Comparison of ENCODE assay signal across 8 cellular contexts in genomic region chr16:80804451-80805383, GRCh38. TPM values are rescaled to one million over a fixed set of nuclear protein-coding genes. Genes with fewer than 3 reads are reported as not detected.
DNase-seq lines count a peak whose midpoint lies in the region; ATAC-seq and TF ChIP-seq lines count a peak whose summit lies in the region.

Gene CDYL2, minus strand, starts transcription at chr16:80804598. Its CDS starts 425 bp downstream, at chr16:80804173.

- peak within 1 kb of the TSS; percentile 79 for H3K27ac Mint-ChIP-seq in activated naive CD8-positive, alpha-beta T cell treated with anti-CD3 and anti-CD28 coated beads for 36 hours

- intact Hi-C loops in left ventricle myocardium superior (cut with micrococcal nuclease), result no loop called here

- H3K9me3 Mint-ChIP-seq in activated naive CD8-positive, alpha-beta T cell treated with anti-CD3 and anti-CD28 coated beads for 36 hours, result peaks cover 2% of the 10 kb centered on the region

- H3K27me3 Mint-ChIP-seq in activated naive CD8-positive, alpha-beta T cell treated with anti-CD3 and anti-CD28 coated beads for 36 hours, result peaks cover 14% of the 10 kb centered on the region

- in situ Hi-C loops in GM13977 (cut with MboI; ENCODE audit: low pct_unique_long_range_greater_than_20kb, low sequenced_read_pairs, unreplicated experiment), result no loop called here

- H3K4me1 Mint-ChIP-seq in activated naive CD8-positive, alpha-beta T cell treated with anti-CD3 and anti-CD28 coated beads for 36 hours, result peaks cover 22% of the 10 kb centered on the region

- TF ChIP-seq CTCF in GM13977 (IDR thresholded peaks at IDR 0.05; ENCODE audit: extremely low read depth, insufficient read depth, missing control alignments) (peak; percentile 37), retinal pigment epithelial cell (conservative IDR thresholded peaks at IDR 0.05; ENCODE audit: low read depth, low read length) (no peak)

- H3K36me3 Mint-ChIP-seq in activated naive CD8-positive, alpha-beta T cell treated with anti-CD3 and anti-CD28 coated beads for 36 hours, result no peaks in the 10 kb centered on the region

- peak; percentile 71 for ATAC-seq in HG02623 (IDR thresholded peaks at IDR 0.05; ENCODE audit: unreplicated experiment)
- ATAC-seq in left ventricle myocardium superior, result peak; percentile 89

- peak within 1 kb of the TSS; percentile 90 for H3K4me3 Mint-ChIP-seq in activated naive CD8-positive, alpha-beta T cell treated with anti-CD3 and anti-CD28 coated beads for 36 hours

- peak within 1 kb of the TSS; percentile 68 for H3K4me3 ChIP-seq in retinal pigment epithelial cell (ENCODE audit: low read length)

- DNase-seq in GM13977 (ENCODE audit: low spot score), result peak; percentile 92
- peak; percentile 8 for DNase-seq in RPMI7951 (ENCODE audit: low read depth)
- DNase-seq in activated naive CD8-positive, alpha-beta T cell treated with anti-CD3 and anti-CD28 coated beads for 36 hours, result peak; percentile 64
- DNase-seq in left ventricle myocardium superior, result peak; percentile 71
- no peak for DNase-seq in retinal pigment epithelial cell (ENCODE audit: low read depth)
- no peak for DNase-seq in NAMALWA (ENCODE audit: low spot score)
- no peak for DNase-seq in SHP77 treated with DMSO at 0.1 percent for 48 hours (lab: John Stamatoyannopoulos, UW)

RNA-seq across cellular contexts. Expression of gene CDYL2, which starts in this region (rescaled TPM):
- under 0.01 and 1.6 TPM in 2 replicates for total RNA-seq in RPMI7951 (2014; rRNA removed; shearing (Covaris generic))
- total RNA-seq in activated naive CD8-positive, alpha-beta T cell treated with anti-CD3 and anti-CD28 coated beads for 36 hours, result 1 to 10 TPM; 7.4 to 9.7 TPM
- total RNA-seq in left ventricle myocardium superior, result 2.9 TPM

Comparison
In these comparisons a context has a peak if more than half of its experiments do, and no peak if none do; other contexts are left out.
1. DNase-seq: peak in GM13977 (single experiment), RPMI7951 (single experiment), activated naive CD8-positive, alpha-beta T cell treated with anti-CD3 and anti-CD28 coated beads for 36 hours (single experiment) and left ventricle myocardium superior (single experiment); none in retinal pigment epithelial cell (single experiment), NAMALWA (single experiment) and SHP77 treated with DMSO at 0.1 percent for 48 hours (single experiment).